Comparison of ENCODE assay signal across 24 cellular contexts in genomic region chr22:32806296-32806695, GRCh38. TPM values are rescaled to one million over a fixed set of nuclear protein-coding genes. Genes with fewer than 3 reads are reported as not detected.
A peak's percentile ranks its signal among the peaks of the same experiment; 100 is the strongest.
DNase-seq lines count a peak whose midpoint lies in the region; ATAC-seq and TF ChIP-seq lines count a peak whose summit lies in the region.
"Had no signal": no experiment of that assay in that cellular context is flagged by ENCODE, and none has a peak within 500 bp of the region (broad histone marks: within the 10 kb centered on the region; RNA-seq: fewer than 3 reads in every experiment).

No MANE protein-coding gene starts in this region.

- H3K4me3 ChIP-seq in GM23248 (peak overlapping the region; percentile 96; the same call in 1 of the 2 replicates), lower lobe of right lung (peak overlapping the region; percentile 77), suprapubic skin (peak overlapping the region; percentile 80)
- H3K4me3 ChIP-seq: psoas muscle had no signal

- in situ Hi-C loops in GM23248 (cut with MboI), result no loop called here

- no peak for TF ChIP-seq POLR2A in suprapubic skin (IDR thresholded peaks at IDR 0.05)

- H3K4me2 ChIP-seq in GM23248 (ENCODE audit: unreplicated experiment), result peak overlapping the region; percentile 98

- peaks cover 94% of the 10 kb centered on the region for H3K79me2 ChIP-seq in GM23248 (ENCODE audit: insufficient read depth)

- no peak overlapping the region for H2AFZ ChIP-seq in GM23248

- peaks cover 30% of the 10 kb centered on the region for H3K27me3 Mint-ChIP-seq in activated CD4-positive, alpha-beta T cell treated with anti-CD3 and anti-CD28 coated beads, Interleukin-2, amount 10 ng/mL, durations not matched to agents 7 days and 5 days

- 0 to 25% methylated on average over 2 of the region's 2 CpGs for WGBS in GM23248 (ENCODE audit: low coverage in 1 of 2, low lambda C conversion rate in 2 of 2, missing lambda C conversion rate in 2 of 2), 2 experiments
- 62% methylated on average over 2 of the region's 2 CpGs for WGBS in suprapubic skin

- H3F3A ChIP-seq in GM23248 (ENCODE audit: insufficient read depth), result peaks cover 85% of the 10 kb centered on the region

- no peaks in the 10 kb centered on the region for H3K4me1 Mint-ChIP-seq in activated CD4-positive, alpha-beta T cell treated with anti-CD3 and anti-CD28 coated beads, Interleukin-2, amount 10 ng/mL, durations not matched to agents 7 days and 5 days
- H3K4me1 Mint-ChIP-seq: activated T-helper 17 cell treated with anti-CD3 and anti-CD28 coated beads, Interleukin-2, amount 50 U/mL, for 72 hours had no signal

- CTCF ChIA-PET in activated CD4-positive, alpha-beta T cell treated with anti-CD3 and anti-CD28 coated beads, Interleukin-2, amount 10 ng/mL, durations not matched to agents 7 days and 5 days (lab: Charles Lee), result interaction anchor here (3.0 kb wide), 1 partner anchor 10 kb away, joined by 18 read pairs; no protein-coding TSS in a partner anchor

- DNase-seq in GM23248, result peak; percentile 25
- peak; percentile 36 for DNase-seq in RPMI7951 (ENCODE audit: low read depth)
- no peak for DNase-seq in lower lobe of right lung
- no peak for DNase-seq in suprapubic skin (ENCODE audit: low spot score in 2 of 2)
- no peak for DNase-seq in activated CD4-positive, alpha-beta T cell treated with anti-CD3 and anti-CD28 coated beads, Interleukin-2, amount 10 ng/mL, durations not matched to agents 7 days and 5 days
- DNase-seq: ACHN; activated CD4-positive, alpha-beta T cell treated with anti-CD3 and anti-CD28 coated beads for 1 hour; activated naive CD4-positive, alpha-beta T cell treated with anti-CD3 and anti-CD28 coated beads, Interleukin-2, amount 50 U/mL, for 16 hours; amniotic stem cell; BE2C; CD8-positive, alpha-beta T cell; effector CD4-positive, alpha-beta T cell; EL; NCI-H1417; NCI-H2029; NCI-H524 treated with DMSO at 0.1 percent for 48 hours; psoas muscle; SHP77 treated with DMSO at 0.1 percent for 48 hours; stimulated activated naive B cell treated with anti-CD40 and anti-IgM and Interleukin-4, amounts not matched to agents 10 μg/mL and 1 μg/mL and 100 μg/mL, for 72 hours had no signal

- H3K9me3 ChIP-seq in GM23248 (ENCODE audit: low read depth) (no peaks in the 10 kb centered on the region), lower lobe of right lung (no peaks in the 10 kb centered on the region), suprapubic skin (no peaks in the 10 kb centered on the region)
- H3K9me3 ChIP-seq: BE2C, neutrophil, psoas muscle had no signal

- intact Hi-C loops in lower lobe of right lung (cut with DNase I), result no loop called here

- no peaks in the 10 kb centered on the region for H3K9me2 ChIP-seq in GM23248 (ENCODE audit: insufficient read depth)

- POLR2A ChIA-PET in activated CD4-positive, alpha-beta T cell treated with anti-CD3 and anti-CD28 coated beads, Interleukin-2, amount 10 ng/mL, durations not matched to agents 7 days and 5 days (lab: Charles Lee), result no interaction called here

- H3K9me3 Mint-ChIP-seq in activated CD4-positive, alpha-beta T cell treated with anti-CD3 and anti-CD28 coated beads, Interleukin-2, amount 10 ng/mL, durations not matched to agents 7 days and 5 days, result no peaks in the 10 kb centered on the region
- H3K9me3 Mint-ChIP-seq: activated T-helper 17 cell treated with anti-CD3 and anti-CD28 coated beads, Interleukin-2, amount 50 U/mL, for 72 hours; CD8-positive, alpha-beta T cell; stimulated activated naive B cell treated with anti-CD40 and anti-IgM and Interleukin-4, amounts not matched to agents 10 μg/mL and 1 μg/mL and 100 μg/mL, for 72 hours; T-helper 2 cell treated with Interferon-gamma antibody and Interleukin-4, amounts not matched to agents 5 μg/mL and 100 μg/mL, for 36 hours had no signal

- H3K9ac ChIP-seq in GM23248, result peak overlapping the region; percentile 99

- no peak for TF ChIP-seq EP300 in suprapubic skin (IDR thresholded peaks at IDR 0.05)

- peaks cover 58% of the 10 kb centered on the region for H4K20me1 ChIP-seq in GM23248 (ENCODE audit: insufficient read depth)

- H3K4me3 Mint-ChIP-seq in activated CD4-positive, alpha-beta T cell treated with anti-CD3 and anti-CD28 coated beads, Interleukin-2, amount 10 ng/mL, durations not matched to agents 7 days and 5 days, result no peak overlapping the region
- H3K4me3 Mint-ChIP-seq: activated T-helper 17 cell treated with anti-CD3 and anti-CD28 coated beads, Interleukin-2, amount 50 U/mL, for 72 hours; CD8-positive, alpha-beta T cell; stimulated activated naive B cell treated with anti-CD40 and anti-IgM and Interleukin-4, amounts not matched to agents 10 μg/mL and 1 μg/mL and 100 μg/mL, for 72 hours; T-helper 2 cell treated with Interferon-gamma antibody and Interleukin-4, amounts not matched to agents 5 μg/mL and 100 μg/mL, for 36 hours had no signal

- H3K4me1 ChIP-seq in GM23248 (ENCODE audit: insufficient read depth) (peaks cover 52% of the 10 kb centered on the region), lower lobe of right lung (peaks cover 47% of the 10 kb centered on the region), suprapubic skin (peaks cover 42% of the 10 kb centered on the region)
- H3K4me1 ChIP-seq: BE2C had no signal

- H3K27ac Mint-ChIP-seq in activated CD4-positive, alpha-beta T cell treated with anti-CD3 and anti-CD28 coated beads, Interleukin-2, amount 10 ng/mL, durations not matched to agents 7 days and 5 days, result no peak overlapping the region
- H3K27ac Mint-ChIP-seq: activated T-helper 17 cell treated with anti-CD3 and anti-CD28 coated beads, Interleukin-2, amount 50 U/mL, for 72 hours; CD8-positive, alpha-beta T cell; stimulated activated naive B cell treated with anti-CD40 and anti-IgM and Interleukin-4, amounts not matched to agents 10 μg/mL and 1 μg/mL and 100 μg/mL, for 72 hours; T-helper 2 cell treated with Interferon-gamma antibody and Interleukin-4, amounts not matched to agents 5 μg/mL and 100 μg/mL, for 36 hours had no signal

- TF ChIP-seq CTCF in lower lobe of right lung (IDR thresholded peaks at IDR 0.05) (no peak), suprapubic skin (IDR thresholded peaks at IDR 0.05) (no peak)

- H3K36me3 ChIP-seq in GM23248 (ENCODE audit: low read depth) (peaks cover 26% of the 10 kb centered on the region), lower lobe of right lung (peaks cover 29% of the 10 kb centered on the region), suprapubic skin (no peaks in the 10 kb centered on the region)
- H3K36me3 ChIP-seq: BE2C, neutrophil had no signal

- H3K36me3 Mint-ChIP-seq in activated CD4-positive, alpha-beta T cell treated with anti-CD3 and anti-CD28 coated beads, Interleukin-2, amount 10 ng/mL, durations not matched to agents 7 days and 5 days (ENCODE audit: low read depth), result no peaks in the 10 kb centered on the region
- H3K36me3 Mint-ChIP-seq: CD8-positive, alpha-beta T cell; stimulated activated naive B cell treated with anti-CD40 and anti-IgM and Interleukin-4, amounts not matched to agents 10 μg/mL and 1 μg/mL and 100 μg/mL, for 72 hours had no signal

- no peak for ATAC-seq in lower lobe of right lung
- no peak for ATAC-seq in GM21528 (IDR thresholded peaks at IDR 0.05; ENCODE audit: low FRiP score, unreplicated experiment)
- no peak for ATAC-seq in HG03378 (IDR thresholded peaks at IDR 0.05; ENCODE audit: unreplicated experiment)
- ATAC-seq: activated T-helper 17 cell treated with anti-CD3 and anti-CD28 coated beads, Interleukin-2, amount 50 U/mL, for 72 hours; CD8-positive, alpha-beta T cell; psoas muscle; stimulated activated naive B cell treated with anti-CD40 and anti-IgM and Interleukin-4, amounts not matched to agents 10 μg/mL and 1 μg/mL and 100 μg/mL, for 72 hours had no signal

- no peaks in the 10 kb centered on the region for H3K27me3 ChIP-seq in GM23248 (replicated peaks; ENCODE audit: insufficient read depth)
- H3K27me3 ChIP-seq in lower lobe of right lung (ENCODE audit: low read depth), result peaks cover 12% of the 10 kb centered on the region
- no peaks in the 10 kb centered on the region for H3K27me3 ChIP-seq in suprapubic skin

- H3K27ac ChIP-seq in GM23248 (peak overlapping the region; percentile 90), lower lobe of right lung (no peak overlapping the region), suprapubic skin (no peak overlapping the region)
- H3K27ac ChIP-seq: neutrophil, psoas muscle had no signal

RNA-seq across cellular contexts. Expression of gene TIMP3, which starts 4.8 kb away (rescaled TPM):
- 1,244 and 1,254 TPM in 2 replicates for total RNA-seq in GM23248 (2014; rRNA removed; shearing (Covaris generic))
- 1,465 and 1,490 TPM in 2 replicates for polyA plus RNA-seq in GM23248 (2016; fragmentation: Nextera tagmentation; extraction: Ambion mirVana)
- total RNA-seq in RPMI7951 (2014; rRNA removed; shearing (Covaris generic)), result 544 and 593 TPM in 2 replicates
- 390 TPM for total RNA-seq in lower lobe of right lung
- total RNA-seq in suprapubic skin, result 100 to 1,000 TPM; 148 to 295 (median 170) TPM
- not detected for total RNA-seq in activated CD4-positive, alpha-beta T cell treated with anti-CD3 and anti-CD28 coated beads, Interleukin-2, amount 10 ng/mL, durations not matched to agents 7 days and 5 days
- total RNA-seq: activated T-helper 17 cell treated with anti-CD3 and anti-CD28 coated beads, Interleukin-2, amount 50 U/mL, for 72 hours; CD8-positive, alpha-beta T cell had no signal

Comparison
In these comparisons a context has a peak if more than half of its experiments do, and no peak if none do; other contexts are left out.
1. DNase-seq: peak in GM23248 (single experiment) and RPMI7951 (single experiment); none in lower lobe of right lung (single experiment), suprapubic skin (0 of 2) and activated CD4-positive, alpha-beta T cell treated with anti-CD3 and anti-CD28 coated beads, Interleukin-2, amount 10 ng/mL, durations not matched to agents 7 days and 5 days (single experiment).
2. RNA of gene TIMP3, which starts 4.8 kb away (total RNA-seq): 1,244 to 1,254 TPM in GM23248, 544 to 593 TPM in RPMI7951, 390 TPM in lower lobe of right lung (single experiment) and 148 to 295 TPM in suprapubic skin; not detected in activated CD4-positive, alpha-beta T cell treated with anti-CD3 and anti-CD28 coated beads, Interleukin-2, amount 10 ng/mL, durations not matched to agents 7 days and 5 days; every median in the first group is over 100 times any median in the second.
3. Peak in every context shown above with its lines, with median percentiles within 50 percentile points of each other: H3K4me3 ChIP-seq.